In the genomic region with DNA sequence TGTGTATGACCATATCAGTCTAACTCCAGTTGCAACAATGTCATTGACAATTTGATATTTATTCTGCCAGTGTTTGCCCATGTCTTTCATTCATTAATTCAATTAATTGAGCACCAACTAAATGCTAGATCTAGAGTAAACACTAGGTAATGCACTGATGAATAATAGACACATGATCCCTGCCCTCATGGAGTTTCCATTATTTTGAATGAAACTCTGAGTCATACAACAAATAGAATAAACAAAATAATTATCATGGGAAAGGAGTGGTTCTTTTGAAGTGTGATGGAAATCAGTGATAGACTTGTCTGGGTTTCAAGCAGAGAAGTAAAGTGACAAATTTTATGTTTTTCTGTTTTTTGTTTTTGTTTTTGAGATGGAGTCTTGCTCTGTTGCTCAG, we compare ENCODE assay signal across 19 cellular contexts. TPM values are rescaled to one million over a fixed set of nuclear protein-coding genes. Genes with fewer than 3 reads are reported as not detected.
DNase-seq lines count a peak whose midpoint lies in the region; TF ChIP-seq lines count a peak whose summit lies in the region.
"Had no signal": no experiment of that assay in that cellular context is flagged by ENCODE, and none has a peak within 500 bp of the region (broad histone marks: within the 10 kb centered on the region; RNA-seq: fewer than 3 reads in every experiment).

No MANE protein-coding gene starts in this region.

- H2BK15ac ChIP-seq in mesenchymal stem cell (ENCODE audit: low read depth, poor library complexity, severe bottlenecking): no peak overlapping the region

- H3K36me3 ChIP-seq in breast epithelium (no peaks in the 10 kb centered on the region), sigmoid colon (no peaks in the 10 kb centered on the region), mesenchymal stem cell (ENCODE audit: control insufficient read depth in 1 of 2, insufficient read depth in 2 of 2, low read depth in 1 of 2, low read length in 2 of 2) (peaks cover 0 to 2% of the 10 kb centered on the region in 2 experiments)
- H3K36me3 ChIP-seq: SJSA1 had no signal

- H3K27me3 ChIP-seq in breast epithelium (no peaks in the 10 kb centered on the region), sigmoid colon (no peaks in the 10 kb centered on the region), mesenchymal stem cell (ENCODE audit: control insufficient read depth in 1 of 2, insufficient read depth in 1 of 2, low read length in 2 of 2) (no peaks in the 10 kb centered on the region)
- H3K27me3 ChIP-seq: SJSA1 had no signal

- H3K4ac ChIP-seq in mesenchymal stem cell (ENCODE audit: low read depth in 1 of 2, low read length in 2 of 2): no peak overlapping the region

- no peaks in the 10 kb centered on the region for H3K9me3 ChIP-seq in breast epithelium
- H3K9me3 ChIP-seq in sigmoid colon: no peaks in the 10 kb centered on the region
- H3K9me3 ChIP-seq in mesenchymal stem cell (ENCODE audit: control insufficient read depth, low read length): peaks cover 3% of the 10 kb centered on the region

- no peak for TF ChIP-seq EP300 in sigmoid colon (IDR thresholded peaks at IDR 0.05)

- POLR2A ChIA-PET in MCF 10A (lab: Yijun Ruan, JAX): interaction anchor here (2.4 kb wide), 1 partner anchor 33 kb away, joined by 10 read pairs; no protein-coding TSS in a partner anchor

- H3K4me1 ChIP-seq in breast epithelium (peaks cover 4 to 9% of the 10 kb centered on the region in 2 donors), sigmoid colon (peaks cover 0 to 64% (median 60%) of the 10 kb centered on the region in 4 donors), mesenchymal stem cell (ENCODE audit: control insufficient read depth, insufficient read depth, low read depth, low read length) (peaks cover 7% of the 10 kb centered on the region)

- BruUV-seq in MCF 10A (replicated peaks; lab: Mats Ljungman, UMichigan): no TSS peak

- DNase-seq in breast epithelium (ENCODE audit: low spot score in 2 of 2) (no peak), MCF 10A (ENCODE audit: unreplicated experiment) (no peak), epithelial cell of esophagus (ENCODE audit: low read depth) (peak; percentile 50), sigmoid colon (no peak), coronary artery (ENCODE audit: low spot score) (no peak), cardiac septum (ENCODE audit: low spot score) (no peak), mesenchymal stem cell (no peak), putamen (ENCODE audit: low spot score) (no peak)
- DNase-seq: DMS79, H7, MV-4-11, NCI-H1105 treated with DMSO at 0.1 percent for 48 hours, NCI-H2081 treated with DMSO at 0.1 percent for 48 hours, NCI-H2171 treated with DMSO at 0.1 percent for 48 hours, NCI-H524 treated with DMSO at 0.1 percent for 48 hours, OCI-M1 had no signal

- no peak overlapping the region for H2AFZ ChIP-seq in mesenchymal stem cell (ENCODE audit: low read depth, low read length)

- no peak overlapping the region for H3K18ac ChIP-seq in mesenchymal stem cell (ENCODE audit: low read depth in 1 of 2, low read length in 2 of 2)

- H3K4me3 ChIP-seq in breast epithelium (no peak overlapping the region), epithelial cell of esophagus (ENCODE audit: low read length) (no peak overlapping the region), sigmoid colon (no peak overlapping the region), coronary artery (no peak overlapping the region), mesenchymal stem cell (ENCODE audit: insufficient read depth in 1 of 2, low read depth in 1 of 2, low read length in 2 of 2) (no peak overlapping the region)
- H3K4me3 ChIP-seq: SJSA1 had no signal

- H3K4me1 Mint-ChIP-seq in MCF 10A (ENCODE audit: insufficient read depth, unreplicated experiment): peaks cover 28% of the 10 kb centered on the region

- no peak overlapping the region for H2BK120ac ChIP-seq in mesenchymal stem cell (ENCODE audit: low read depth, low read length)

- H2AK5ac ChIP-seq in mesenchymal stem cell (ENCODE audit: low read length, severe bottlenecking): no peak overlapping the region

- no peak overlapping the region for H4K8ac ChIP-seq in mesenchymal stem cell (ENCODE audit: low read length)

- H3K9ac ChIP-seq in mesenchymal stem cell (ENCODE audit: low read length): no peak overlapping the region
- H3K9ac ChIP-seq: KMS-11 had no signal

- H3K79me1 ChIP-seq in mesenchymal stem cell (replicated peaks; ENCODE audit: low read length, poor library complexity, severe bottlenecking): peaks cover 16% of the 10 kb centered on the region

- H3K23ac ChIP-seq in mesenchymal stem cell (ENCODE audit: low read length in 2 of 2): no peak overlapping the region

- H2BK5ac ChIP-seq in mesenchymal stem cell (ENCODE audit: low read depth, low read length, poor library complexity, severe bottlenecking): no peak overlapping the region

- H3K27me3 Mint-ChIP-seq in MCF 10A (ENCODE audit: insufficient read depth, unreplicated experiment): no peaks in the 10 kb centered on the region

- TF ChIP-seq POLR2A in breast epithelium (IDR thresholded peaks at IDR 0.05): no peak
- no peak for TF ChIP-seq POLR2A in sigmoid colon (IDR thresholded peaks at IDR 0.05)

- no peak overlapping the region for H3K27ac Mint-ChIP-seq in MCF 10A (ENCODE audit: low read depth, unreplicated experiment)
- H3K27ac Mint-ChIP-seq: B cell had no signal

- intact Hi-C loops in breast epithelium (cut with DNase I; ENCODE audit: low total_unique reads) (no loop called here), MCF 10A (cut with micrococcal nuclease) (no loop called here), sigmoid colon (cut with DNase I) (no loop called here), cardiac septum (cut with DNase I) (no loop called here)

- H3K9me3 Mint-ChIP-seq in MCF 10A (ENCODE audit: unreplicated experiment): no peaks in the 10 kb centered on the region

- CTCF ChIA-PET in MCF 10A (lab: Yijun Ruan, JAX): interaction anchor here (0.6 to 4.6 kb wide), 5 partner anchors 15 to 218 kb away, joined by 3 to 26 read pairs (median 3); no protein-coding TSS in a partner anchor

- no peak overlapping the region for H3K14ac ChIP-seq in mesenchymal stem cell (ENCODE audit: low read length in 2 of 2)

- no peak overlapping the region for H3K4me2 ChIP-seq in mesenchymal stem cell (ENCODE audit: low read length, poor library complexity, severe bottlenecking)
- H3K4me2 ChIP-seq: KMS-11 had no signal

- H2BK12ac ChIP-seq in mesenchymal stem cell (ENCODE audit: low read length in 2 of 2): no peak overlapping the region

- TF ChIP-seq CTCF in breast epithelium (IDR thresholded peaks at IDR 0.05) (no peak), MCF 10A (IDR thresholded peaks at IDR 0.05; ENCODE audit: unreplicated experiment) (no peak), epithelial cell of esophagus (IDR thresholded peaks at IDR 0.05; ENCODE audit: insufficient read depth, low read depth, low read length, missing control alignments) (no peak), sigmoid colon (IDR thresholded peaks at IDR 0.05) (no peak), coronary artery (IDR thresholded peaks at IDR 0.05) (no peak)

- H3K4me3 Mint-ChIP-seq in MCF 10A (ENCODE audit: unreplicated experiment): no peak overlapping the region
- H3K4me3 Mint-ChIP-seq: B cell had no signal

- peaks cover 3% of the 10 kb centered on the region for H3K36me3 Mint-ChIP-seq in MCF 10A (ENCODE audit: insufficient read depth, unreplicated experiment)

- H3K27ac ChIP-seq in breast epithelium (peak overlapping the region; percentile 65 to 78), sigmoid colon (peak overlapping the region in 3 of 4 donors; percentile 41 to 90 (median 87)), coronary artery (no peak overlapping the region), mesenchymal stem cell (ENCODE audit: low read length, poor library complexity, severe bottlenecking) (no peak overlapping the region)
- H3K27ac ChIP-seq: KMS-11, SJSA1 had no signal

- H4K91ac ChIP-seq in mesenchymal stem cell (ENCODE audit: low read length): no peak overlapping the region

RNA-seq across cellular contexts. Expression of a gene that starts 4.6 kb away (rescaled TPM):
- total RNA-seq in breast epithelium (10 to 100 TPM in 2 of 3 donors, 1 to 10 TPM in 1; 5.3 to 54.4 (median 29.2) TPM), MCF 10A (2022) (3.9 and 5.1 TPM in 2 replicates), sigmoid colon (10 to 100 TPM; 23.5 to 51.0 (median 39.8) TPM), cardiac septum (15.8 TPM)
- 1 to 10 TPM; 4.8 to 7.2 (median 7.0) TPM for polyA plus RNA-seq in sigmoid colon
- polyA plus RNA-seq in mesenchymal stem cell (2013, experiment 1 of 2): 0.48 TPM
- 0.42 TPM for polyA plus RNA-seq in mesenchymal stem cell (2013, experiment 2 of 2)

RNA-seq across cellular contexts. Expression of a gene that starts 34.7 kb away (rescaled TPM):
- 100 to 1,000 TPM; 151 to 350 (median 287) TPM for total RNA-seq in breast epithelium
- 666 and 744 TPM in 2 replicates for total RNA-seq in MCF 10A (2022)
- total RNA-seq in sigmoid colon: 100 to 1,000 TPM; 214 to 298 (median 231) TPM
- 100 to 1,000 TPM in 2 of 3 donors, 10 to 100 TPM in 1; 85.3 to 112 (median 107) TPM for polyA plus RNA-seq in sigmoid colon
- total RNA-seq in cardiac septum: 206 TPM
- polyA plus RNA-seq in mesenchymal stem cell (2013, experiment 1 of 2): 211 TPM
- polyA plus RNA-seq in mesenchymal stem cell (2013, experiment 2 of 2): 208 TPM

Comparison
In these comparisons a context has a peak if more than half of its experiments do, and no peak if none do; other contexts are left out.
1. H3K27ac ChIP-seq: peak in breast epithelium (2 of 2) and sigmoid colon (3 of 4); none in coronary artery (0 of 2) and mesenchymal stem cell (single experiment).